10 cellular contexts compared by ENCODE assay signal in the genomic region with DNA sequence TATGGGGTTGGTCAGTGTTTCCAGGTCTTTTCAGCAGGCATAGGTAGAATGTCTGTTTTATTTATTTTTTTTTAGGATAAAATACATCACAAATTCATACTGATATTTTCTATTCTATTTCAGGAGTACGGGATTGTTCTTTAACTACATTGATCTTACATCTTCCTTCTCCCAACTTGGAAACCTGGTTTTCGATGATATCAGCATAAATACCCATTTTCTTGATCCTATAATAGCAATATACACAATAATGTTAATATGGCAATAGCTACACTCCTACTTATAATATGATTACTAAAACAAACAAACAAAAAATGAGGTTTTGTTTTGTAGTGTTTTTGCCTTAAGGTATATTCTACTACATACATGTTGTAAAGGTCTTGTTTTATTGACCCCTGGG.
"Had no signal": no experiment of that assay in that cellular context is flagged by ENCODE, and none has a peak within 500 bp of the region (broad histone marks: within the 10 kb centered on the region; RNA-seq: fewer than 3 reads in every experiment).

No MANE protein-coding gene starts in this region.

- H3K27ac Mint-ChIP-seq: GM23338, HFFc6 had no signal

- H3K9ac ChIP-seq: GM23248 had no signal

- H3K36me3 ChIP-seq: HAP-1 had no signal

- ATAC-seq: GM23338, HCT116 had no signal

- H2AFZ ChIP-seq: GM23248, GM23338 had no signal

- H3K4me1 Mint-ChIP-seq: GM23338 had no signal

- DNase-seq: GOT3, H7, HCEC 1CT, HFFc6 had no signal

- FAIRE-seq: H1, H54 had no signal

- H3K4me1 ChIP-seq: HAP-1 had no signal

- H3K9me3 Mint-ChIP-seq: HFFc6 had no signal

- H3K4me2 ChIP-seq: GM23338 had no signal

- H3K9me3 ChIP-seq: HAP-1 had no signal

- H3K27ac ChIP-seq: GM23248 had no signal

- H3K4me3 Mint-ChIP-seq: GM23338, HFFc6 had no signal

- H3K4me3 ChIP-seq: GM23248, GM23338, HAP-1 had no signal
